ENCODE assay signal across 15 cellular contexts in the genomic region with DNA sequence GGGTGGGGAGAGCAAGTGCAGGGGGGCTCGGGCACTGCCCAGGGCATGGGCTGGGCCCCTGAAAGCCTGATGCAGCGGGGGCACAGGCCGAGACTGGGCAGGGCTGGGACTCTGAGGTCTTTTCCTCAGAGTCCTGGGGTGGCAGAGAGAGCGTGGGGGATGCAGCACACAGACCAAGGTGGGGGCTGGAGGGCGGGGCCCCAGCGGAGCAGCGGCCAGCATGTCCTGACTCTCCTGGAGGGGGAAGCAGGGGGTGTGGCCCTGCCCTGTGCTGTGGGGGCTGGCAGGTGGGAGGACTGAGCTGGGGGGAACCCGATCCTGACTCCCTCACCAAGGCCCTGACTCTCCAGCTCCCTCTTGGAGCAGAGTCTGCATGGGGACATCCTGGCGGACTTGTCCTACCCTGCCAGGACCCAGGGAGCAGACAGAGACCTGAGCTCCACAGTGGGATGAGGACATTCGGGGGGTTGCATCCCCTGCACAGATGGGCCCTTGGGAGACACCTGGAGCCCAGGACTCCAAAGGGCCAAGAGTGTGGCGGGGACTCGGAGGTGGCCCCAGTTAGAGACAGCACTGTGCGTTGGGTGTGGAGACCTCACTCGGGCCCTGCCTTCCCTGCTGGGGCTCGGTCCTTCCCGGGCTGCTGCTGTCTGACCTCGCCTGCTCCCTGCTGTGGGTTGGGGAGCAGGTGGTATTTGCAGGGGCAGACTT.
DNase-seq lines count a peak whose midpoint lies in the region; ATAC-seq and TF ChIP-seq lines count a peak whose summit lies in the region.
"Had no signal": no experiment of that assay in that cellular context is flagged by ENCODE, and none has a peak within 500 bp of the region (broad histone marks: within the 10 kb centered on the region; RNA-seq: fewer than 3 reads in every experiment).

No MANE protein-coding gene starts in this region.

- no peaks in the 10 kb centered on the region for H3K9me3 Mint-ChIP-seq in activated T-cell treated with anti-CD3 and anti-CD28 coated beads, Interleukin-2, amount 50 U/mL, for 24 hours
- H3K9me3 Mint-ChIP-seq in activated T-cell treated with anti-CD3 and anti-CD28 coated beads, Interleukin-2, amount 50 U/mL, for 72 hours, result no peaks in the 10 kb centered on the region
- H3K9me3 Mint-ChIP-seq in activated B cell treated with CpG ODN at 0.5 μM for 24 hours, result no peaks in the 10 kb centered on the region
- H3K9me3 Mint-ChIP-seq in stimulated activated memory B cell treated with anti-CD40 and anti-IgM and Interleukin-4, amounts not matched to agents 10 μg/mL and 1 μg/mL and 100 μg/mL, for 72 hours, result no peaks in the 10 kb centered on the region
- H3K9me3 Mint-ChIP-seq: activated CD4-positive, alpha-beta T cell treated with anti-CD3 and anti-CD28 coated beads, Interleukin-2, amount 10 ng/mL, durations not matched to agents 7 days and 5 days; activated T-helper 17 cell treated with anti-CD3 and anti-CD28 coated beads, Interleukin-2, amount 50 U/mL, for 72 hours; IgD-negative memory B cell; immature natural killer cell had no signal

- no peak for ATAC-seq in activated T-cell treated with anti-CD3 and anti-CD28 coated beads, Interleukin-2, amount 50 U/mL, for 72 hours (replicated peaks in 1 of 2)
- peak; percentile 6 for ATAC-seq in activated B cell treated with CpG ODN at 0.5 μM for 24 hours (ENCODE audit: low read depth)
- peak; percentile 27 for ATAC-seq in stimulated activated memory B cell treated with anti-CD40 and anti-IgM and Interleukin-4, amounts not matched to agents 10 μg/mL and 1 μg/mL and 100 μg/mL, for 72 hours
- ATAC-seq in HG03469 (IDR thresholded peaks at IDR 0.05; ENCODE audit: unreplicated experiment), result no peak
- ATAC-seq: activated T-helper 17 cell treated with anti-CD3 and anti-CD28 coated beads, Interleukin-2, amount 50 U/mL, for 72 hours had no signal

- no peaks in the 10 kb centered on the region for H3F3A ChIP-seq in smooth muscle cell (ENCODE audit: low read depth)

- DNase-seq in activated T-cell treated with anti-CD3 and anti-CD28 coated beads, Interleukin-2, amount 50 U/mL, for 24 hours, result peak; percentile 23
- no peak for DNase-seq in activated T-cell treated with anti-CD3 and anti-CD28 coated beads, Interleukin-2, amount 50 U/mL, for 72 hours
- DNase-seq in activated B cell treated with CpG ODN at 0.5 μM for 24 hours (no peak), smooth muscle cell (lab: John Stamatoyannopoulos, UW; ENCODE audit: unreplicated experiment) (no peak), putamen (ENCODE audit: low spot score) (no peak)
- DNase-seq: activated CD4-positive, alpha-beta T cell treated with anti-CD3 and anti-CD28 coated beads, Interleukin-2, amount 10 ng/mL, durations not matched to agents 7 days and 5 days; COR-L47; immature natural killer cell; stimulated activated CD4-positive, alpha-beta T cell treated with anti-CD3 and anti-CD28 coated beads, Interleukin-4, amount 100 ng/mL, for 4 hours had no signal

- no peaks in the 10 kb centered on the region for H3K9me3 ChIP-seq in smooth muscle cell (replicated peaks; ENCODE audit: low read depth)

- H3K27me3 Mint-ChIP-seq in activated T-cell treated with anti-CD3 and anti-CD28 coated beads, Interleukin-2, amount 50 U/mL, for 24 hours, result no peaks in the 10 kb centered on the region
- no peaks in the 10 kb centered on the region for H3K27me3 Mint-ChIP-seq in activated T-cell treated with anti-CD3 and anti-CD28 coated beads, Interleukin-2, amount 50 U/mL, for 72 hours (ENCODE audit: low read depth)
- no peaks in the 10 kb centered on the region for H3K27me3 Mint-ChIP-seq in activated B cell treated with CpG ODN at 0.5 μM for 24 hours
- no peaks in the 10 kb centered on the region for H3K27me3 Mint-ChIP-seq in stimulated activated memory B cell treated with anti-CD40 and anti-IgM and Interleukin-4, amounts not matched to agents 10 μg/mL and 1 μg/mL and 100 μg/mL, for 72 hours
- H3K27me3 Mint-ChIP-seq: IgD-negative memory B cell had no signal

- H3K27me3 ChIP-seq in smooth muscle cell (ENCODE audit: low read depth), result no peaks in the 10 kb centered on the region

- H3K27ac ChIP-seq in smooth muscle cell (ENCODE audit: low read depth), result no peak overlapping the region
- H3K27ac ChIP-seq: epithelial cell of prostate had no signal

- H3K27ac Mint-ChIP-seq in activated T-cell treated with anti-CD3 and anti-CD28 coated beads, Interleukin-2, amount 50 U/mL, for 24 hours, result no peak overlapping the region
- no peak overlapping the region for H3K27ac Mint-ChIP-seq in activated T-cell treated with anti-CD3 and anti-CD28 coated beads, Interleukin-2, amount 50 U/mL, for 72 hours
- peak overlapping the region; percentile 99 for H3K27ac Mint-ChIP-seq in activated B cell treated with CpG ODN at 0.5 μM for 24 hours
- peak overlapping the region; percentile 100 for H3K27ac Mint-ChIP-seq in stimulated activated memory B cell treated with anti-CD40 and anti-IgM and Interleukin-4, amounts not matched to agents 10 μg/mL and 1 μg/mL and 100 μg/mL, for 72 hours
- H3K27ac Mint-ChIP-seq: activated T-helper 17 cell treated with anti-CD3 and anti-CD28 coated beads, Interleukin-2, amount 50 U/mL, for 72 hours; IgD-negative memory B cell; immature natural killer cell had no signal

- TF ChIP-seq POLR2A in GM15510 (IDR thresholded peaks at IDR 0.05; ENCODE audit: borderline replicate concordance, extremely low read depth, insufficient read length), result peak; percentile 49

- no peaks in the 10 kb centered on the region for H3K4me1 ChIP-seq in smooth muscle cell (ENCODE audit: low read depth)

- H3K79me2 ChIP-seq in smooth muscle cell (ENCODE audit: low read depth), result no peaks in the 10 kb centered on the region

- H2AFZ ChIP-seq in smooth muscle cell (ENCODE audit: low read depth), result no peak overlapping the region

- 79% methylated on average over 12 of the region's 17 CpGs for WGBS in smooth muscle cell (ENCODE audit: low lambda C conversion rate)

- H3K36me3 Mint-ChIP-seq in activated T-cell treated with anti-CD3 and anti-CD28 coated beads, Interleukin-2, amount 50 U/mL, for 24 hours (ENCODE audit: low read depth), result peaks cover 13% of the 10 kb centered on the region
- no peaks in the 10 kb centered on the region for H3K36me3 Mint-ChIP-seq in activated T-cell treated with anti-CD3 and anti-CD28 coated beads, Interleukin-2, amount 50 U/mL, for 72 hours (ENCODE audit: insufficient read depth in 2 of 2)
- H3K36me3 Mint-ChIP-seq in activated B cell treated with CpG ODN at 0.5 μM for 24 hours (ENCODE audit: low read depth), result peaks cover 74% of the 10 kb centered on the region
- peaks cover 59% of the 10 kb centered on the region for H3K36me3 Mint-ChIP-seq in stimulated activated memory B cell treated with anti-CD40 and anti-IgM and Interleukin-4, amounts not matched to agents 10 μg/mL and 1 μg/mL and 100 μg/mL, for 72 hours
- H3K36me3 Mint-ChIP-seq: IgD-negative memory B cell, immature natural killer cell had no signal

- POLR2A ChIA-PET in activated B cell treated with CpG ODN at 0.5 μM for 24 hours (lab: Charles Lee), result interaction anchor here (0.6 to 2.5 kb wide), 15 partner anchors 8 to 1195 kb away, joined by 3 to 18 read pairs (median 4); no protein-coding TSS in a partner anchor

- no peaks in the 10 kb centered on the region for H3K36me3 ChIP-seq in smooth muscle cell (ENCODE audit: low read depth)

- no peaks in the 10 kb centered on the region for H4K20me1 ChIP-seq in smooth muscle cell (ENCODE audit: low read depth)

- no peak overlapping the region for H3K4me2 ChIP-seq in smooth muscle cell

- no peak overlapping the region for H3K4me3 Mint-ChIP-seq in activated T-cell treated with anti-CD3 and anti-CD28 coated beads, Interleukin-2, amount 50 U/mL, for 24 hours
- no peak overlapping the region for H3K4me3 Mint-ChIP-seq in activated T-cell treated with anti-CD3 and anti-CD28 coated beads, Interleukin-2, amount 50 U/mL, for 72 hours
- no peak overlapping the region for H3K4me3 Mint-ChIP-seq in activated B cell treated with CpG ODN at 0.5 μM for 24 hours
- peak overlapping the region; percentile 53 for H3K4me3 Mint-ChIP-seq in stimulated activated memory B cell treated with anti-CD40 and anti-IgM and Interleukin-4, amounts not matched to agents 10 μg/mL and 1 μg/mL and 100 μg/mL, for 72 hours
- H3K4me3 Mint-ChIP-seq: activated CD4-positive, alpha-beta T cell treated with anti-CD3 and anti-CD28 coated beads, Interleukin-2, amount 10 ng/mL, durations not matched to agents 7 days and 5 days; activated T-helper 17 cell treated with anti-CD3 and anti-CD28 coated beads, Interleukin-2, amount 50 U/mL, for 72 hours; immature natural killer cell had no signal

- H3K4me1 Mint-ChIP-seq in activated T-cell treated with anti-CD3 and anti-CD28 coated beads, Interleukin-2, amount 50 U/mL, for 24 hours (ENCODE audit: low read depth), result peaks cover 18% of the 10 kb centered on the region
- H3K4me1 Mint-ChIP-seq in activated T-cell treated with anti-CD3 and anti-CD28 coated beads, Interleukin-2, amount 50 U/mL, for 72 hours (ENCODE audit: low read depth), result no peaks in the 10 kb centered on the region
- H3K4me1 Mint-ChIP-seq in activated B cell treated with CpG ODN at 0.5 μM for 24 hours, result peaks cover 58% of the 10 kb centered on the region
- peaks cover 67% of the 10 kb centered on the region for H3K4me1 Mint-ChIP-seq in stimulated activated memory B cell treated with anti-CD40 and anti-IgM and Interleukin-4, amounts not matched to agents 10 μg/mL and 1 μg/mL and 100 μg/mL, for 72 hours
- H3K4me1 Mint-ChIP-seq: activated T-helper 17 cell treated with anti-CD3 and anti-CD28 coated beads, Interleukin-2, amount 50 U/mL, for 72 hours; immature natural killer cell had no signal

- no peak for TF ChIP-seq CTCF in activated B cell treated with CpG ODN at 0.5 μM for 24 hours (IDR thresholded peaks at IDR 0.05)
- no peak for TF ChIP-seq CTCF in smooth muscle cell (IDR thresholded peaks at IDR 0.05; ENCODE audit: borderline replicate concordance, insufficient read depth, poor library complexity, severe bottlenecking)

- CTCF ChIA-PET in activated B cell treated with CpG ODN at 0.5 μM for 24 hours (lab: Charles Lee), result no interaction called here

- H3K9ac ChIP-seq in smooth muscle cell (ENCODE audit: low read depth), result no peak overlapping the region

- intact Hi-C loops in activated B cell treated with CpG ODN at 0.5 μM for 24 hours (cut with micrococcal nuclease), result loop anchor here (5.0 to 10.0 kb wide), 2 partner anchors 75 to 272 kb away; no protein-coding TSS in a partner anchor

- H3K4me3 ChIP-seq in smooth muscle cell, result no peak overlapping the region

Comparison
In these comparisons a context has a peak if more than half of its experiments do, and no peak if none do; other contexts are left out.
1. H3K27ac Mint-ChIP-seq: peak in activated B cell treated with CpG ODN at 0.5 μM for 24 hours (single experiment) and stimulated activated memory B cell treated with anti-CD40 and anti-IgM and Interleukin-4, amounts not matched to agents 10 μg/mL and 1 μg/mL and 100 μg/mL, for 72 hours (single experiment); none in activated T-cell treated with anti-CD3 and anti-CD28 coated beads, Interleukin-2, amount 50 U/mL, for 24 hours (single experiment) and activated T-cell treated with anti-CD3 and anti-CD28 coated beads, Interleukin-2, amount 50 U/mL, for 72 hours (single experiment).
2. ATAC-seq: peak in activated B cell treated with CpG ODN at 0.5 μM for 24 hours (single experiment) and stimulated activated memory B cell treated with anti-CD40 and anti-IgM and Interleukin-4, amounts not matched to agents 10 μg/mL and 1 μg/mL and 100 μg/mL, for 72 hours (single experiment); none in activated T-cell treated with anti-CD3 and anti-CD28 coated beads, Interleukin-2, amount 50 U/mL, for 72 hours (0 of 2) and HG03469 (single experiment).